9 cellular contexts compared by ENCODE assay signal in the genomic region with DNA sequence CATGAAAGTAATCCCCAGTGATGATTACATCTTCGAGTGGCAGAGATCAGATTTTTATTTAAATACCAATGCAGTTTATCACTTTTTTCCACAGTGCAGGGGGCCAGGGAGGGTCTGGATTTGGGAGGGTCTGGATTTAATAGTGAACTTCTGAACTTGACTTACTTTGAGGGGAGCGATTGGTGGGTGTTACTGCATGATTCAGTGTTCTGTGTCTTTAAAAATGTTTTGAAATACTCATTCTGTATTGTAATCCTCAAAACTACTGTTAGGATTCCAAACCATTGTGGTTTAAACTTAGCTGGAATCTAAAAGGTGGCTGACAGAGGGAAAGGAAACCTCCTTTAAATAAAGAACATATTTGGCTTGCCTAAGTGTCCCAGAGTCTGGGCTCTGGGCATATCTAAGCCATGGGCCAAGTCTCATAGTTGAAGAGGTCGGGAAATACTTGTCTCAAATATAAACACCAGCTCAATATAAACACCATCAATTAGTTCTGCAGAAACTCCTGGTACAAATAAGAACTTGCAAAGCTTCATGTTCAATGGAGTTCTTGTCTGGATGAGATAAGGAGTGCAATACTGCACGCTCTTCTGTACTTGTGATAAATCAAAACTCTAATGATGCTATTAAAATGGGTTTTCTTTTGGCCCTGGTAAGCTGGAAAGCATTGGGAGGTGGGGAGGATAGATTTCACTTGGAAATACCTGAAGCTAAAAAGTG.
DNase-seq lines count a peak whose midpoint lies in the region; ATAC-seq lines count a peak whose summit lies in the region.
"Had no signal": no experiment of that assay in that cellular context is flagged by ENCODE, and none has a peak within 500 bp of the region (broad histone marks: within the 10 kb centered on the region; RNA-seq: fewer than 3 reads in every experiment).

No MANE protein-coding gene starts in this region.

- H3K36me3 Mint-ChIP-seq in T-helper 2 cell treated with Interferon-gamma antibody and Interleukin-4, amounts not matched to agents 5 μg/mL and 100 μg/mL, for 36 hours (ENCODE audit: low read depth) = peaks cover 35% of the 10 kb centered on the region
- peaks cover 71% of the 10 kb centered on the region for H3K36me3 Mint-ChIP-seq in stimulated activated effector memory CD8-positive, alpha-beta T cell treated with anti-CD3 and anti-CD28 coated beads, Interleukin-12 subunit alpha, Interleukin-12 subunit beta, amount 100 ng/mL, for 72 hours

- peaks cover 9% of the 10 kb centered on the region for H3K36me3 ChIP-seq in SK-N-MC (ENCODE audit: insufficient read depth, low read length)

- no peaks in the 10 kb centered on the region for H3K27me3 Mint-ChIP-seq in T-helper 2 cell treated with Interferon-gamma antibody and Interleukin-4, amounts not matched to agents 5 μg/mL and 100 μg/mL, for 36 hours (ENCODE audit: low read depth)

- no peaks in the 10 kb centered on the region for H3K9me3 Mint-ChIP-seq in T-helper 2 cell treated with Interferon-gamma antibody and Interleukin-4, amounts not matched to agents 5 μg/mL and 100 μg/mL, for 36 hours
- H3K9me3 Mint-ChIP-seq in stimulated activated effector memory CD8-positive, alpha-beta T cell treated with anti-CD3 and anti-CD28 coated beads, Interleukin-12 subunit alpha, Interleukin-12 subunit beta, amount 100 ng/mL, for 72 hours = no peaks in the 10 kb centered on the region

- DNase-seq in T-helper 2 cell treated with Interferon-gamma antibody and Interleukin-4, amounts not matched to agents 5 μg/mL and 100 μg/mL, for 36 hours (ENCODE audit: low spot score) = no peak
- no peak for DNase-seq in T-helper 2 cell
- DNase-seq in SK-N-MC (ENCODE audit: low read depth, low spot score) = no peak
- peak; percentile 91 for DNase-seq in fibroblast of peridontal ligament (ENCODE audit: extremely low read depth)
- DNase-seq in stimulated activated effector memory CD8-positive, alpha-beta T cell treated with anti-CD3 and anti-CD28 coated beads, Interleukin-12 subunit alpha, Interleukin-12 subunit beta, amount 100 ng/mL, for 72 hours (ENCODE audit: low spot score in 2 of 2) = no peak
- no peak for DNase-seq in NCI-H2196 (lab: John Stamatoyannopoulos, UW; ENCODE audit: unreplicated experiment)
- DNase-seq in T-helper 1 cell = no peak
- DNase-seq: OCI-M1 had no signal

- peak overlapping the region; percentile 20 for H3K27ac ChIP-seq in SK-N-MC

- peak overlapping the region; percentile 60 for H3K27ac Mint-ChIP-seq in T-helper 2 cell treated with Interferon-gamma antibody and Interleukin-4, amounts not matched to agents 5 μg/mL and 100 μg/mL, for 36 hours
- peak overlapping the region; percentile 9 for H3K27ac Mint-ChIP-seq in stimulated activated effector memory CD8-positive, alpha-beta T cell treated with anti-CD3 and anti-CD28 coated beads, Interleukin-12 subunit alpha, Interleukin-12 subunit beta, amount 100 ng/mL, for 72 hours

- no peaks in the 10 kb centered on the region for H3K9me3 ChIP-seq in SK-N-MC (ENCODE audit: low read depth, low read length)

- no peak for ATAC-seq in stimulated activated effector memory CD8-positive, alpha-beta T cell treated with anti-CD3 and anti-CD28 coated beads, Interleukin-12 subunit alpha, Interleukin-12 subunit beta, amount 100 ng/mL, for 72 hours
- ATAC-seq in GM18517 (IDR thresholded peaks at IDR 0.05; ENCODE audit: unreplicated experiment) = no peak

- no peak overlapping the region for H3K4me3 Mint-ChIP-seq in T-helper 2 cell treated with Interferon-gamma antibody and Interleukin-4, amounts not matched to agents 5 μg/mL and 100 μg/mL, for 36 hours
- peak overlapping the region; percentile 5 for H3K4me3 Mint-ChIP-seq in stimulated activated effector memory CD8-positive, alpha-beta T cell treated with anti-CD3 and anti-CD28 coated beads, Interleukin-12 subunit alpha, Interleukin-12 subunit beta, amount 100 ng/mL, for 72 hours

- no peak overlapping the region for H3K4me3 ChIP-seq in SK-N-MC

- peaks cover 81% of the 10 kb centered on the region for H3K4me1 Mint-ChIP-seq in T-helper 2 cell treated with Interferon-gamma antibody and Interleukin-4, amounts not matched to agents 5 μg/mL and 100 μg/mL, for 36 hours (ENCODE audit: low read depth)
- H3K4me1 Mint-ChIP-seq in stimulated activated effector memory CD8-positive, alpha-beta T cell treated with anti-CD3 and anti-CD28 coated beads, Interleukin-12 subunit alpha, Interleukin-12 subunit beta, amount 100 ng/mL, for 72 hours = peaks cover 87% of the 10 kb centered on the region

- H3K9ac ChIP-seq in SK-N-MC (ENCODE audit: insufficient read length) = no peak overlapping the region
